In genomic region chr11:95067042-95067827, GRCh38 we compare ENCODE assay signal across 9 cellular contexts. TPM values are rescaled to one million over a fixed set of nuclear protein-coding genes. Genes with fewer than 3 reads are reported as not detected.
DNase-seq lines count a peak whose midpoint lies in the region; ATAC-seq and TF ChIP-seq lines count a peak whose summit lies in the region.
"Had no signal": no experiment of that assay in that cellular context is flagged by ENCODE, and none has a peak within 500 bp of the region (broad histone marks: within the 10 kb centered on the region; RNA-seq: fewer than 3 reads in every experiment).

No MANE protein-coding gene starts in this region.

- peak overlapping the region; percentile 87 for H3K4me3 ChIP-seq in choroid plexus epithelial cell (ENCODE audit: low read depth, low read length)

- TF ChIP-seq CTCF in choroid plexus epithelial cell (conservative IDR thresholded peaks at IDR 0.05; ENCODE audit: low read depth, low read length), result peak; percentile 58

- in situ Hi-C loops in ACHN (cut with HindIII; ENCODE audit: low pct_ligation_motif_present, low pct_unique_long_range_greater_than_20kb, low sequenced_read_pairs), result no loop called here

- DNase-seq in ACHN (peak; percentile 78), NCI-H2171 treated with DMSO at 0.1 percent for 48 hours (lab: John Stamatoyannopoulos, UW) (peak; percentile 81), choroid plexus epithelial cell (ENCODE audit: low read depth) (peak; percentile 71), left colon (peak; percentile 74 to 89)
- DNase-seq in activated CD4-positive, CD25-positive, alpha-beta regulatory T cell treated with anti-CD3 and anti-CD28 coated beads, Interleukin-2, amount 50 U/mL, for 72 hours, result peak; percentile 80
- peak; percentile 80 to 81 for DNase-seq in stimulated activated CD4-positive, alpha-beta T cell treated with anti-CD3 and anti-CD28 coated beads, Interleukin-2, amount 100 ng/mL, for 24 hours

- ATAC-seq in GM18520 (IDR thresholded peaks at IDR 0.05; ENCODE audit: unreplicated experiment) (peak; percentile 41), HG03064 (IDR thresholded peaks at IDR 0.05; ENCODE audit: low read depth, unreplicated experiment) (peak; percentile 59), left colon (peak; percentile 76)

- intact Hi-C loops in left colon (cut with DNase I, micrococcal nuclease), result loop anchor here in 1 of 2 donors (5.0 kb wide), 1 partner anchor 85 kb away; no protein-coding TSS in a partner anchor

RNA-seq across cellular contexts. Expression of gene SRSF8, which starts 0.5 kb away (rescaled TPM):
- 10 to 100 TPM; 42.8 to 52.7 TPM for total RNA-seq in left colon

RNA-seq across cellular contexts. Expression of gene KDM4F, which starts 18.0 kb away (rescaled TPM):
- total RNA-seq in left colon, result not detected
- total RNA-seq: T-helper 1 cell treated with Interleukin-12 subunit alpha and Interleukin-12 subunit beta and Interleukin-4 antibody, amounts not matched to agents 30 ng/mL and 1 ng/mL, for 36 hours had no signal

RNA-seq across cellular contexts. Expression of gene ENDOD1, which starts 22.4 kb away (rescaled TPM):
- total RNA-seq in left colon, result 100 to 1,000 TPM in 1 of 2 donors, 10 to 100 TPM in 1; 98.9 to 108 TPM

RNA-seq across cellular contexts. Expression of gene KDM4E, which starts 42.2 kb away (rescaled TPM):
- total RNA-seq in left colon, result not detected
- total RNA-seq: T-helper 1 cell treated with Interleukin-12 subunit alpha and Interleukin-12 subunit beta and Interleukin-4 antibody, amounts not matched to agents 30 ng/mL and 1 ng/mL, for 36 hours had no signal

Comparison
In these comparisons a context has a peak if more than half of its experiments do, and no peak if none do; other contexts are left out.
1. Peak in every context shown above with its lines: DNase-seq, ATAC-seq and H3K4me3 ChIP-seq.